ENCODE assay signal across 8 cellular contexts in genomic region chr22:31272522-31273446, GRCh38. TPM values are rescaled to one million over a fixed set of nuclear protein-coding genes. Genes with fewer than 3 reads are reported as not detected.
DNase-seq lines count a peak whose midpoint lies in the region; ATAC-seq and TF ChIP-seq lines count a peak whose summit lies in the region.

No MANE protein-coding gene starts in this region.

- no peak overlapping the region for H3K4me3 ChIP-seq in parathyroid adenoma (ENCODE audit: low read depth, low read length)

- peaks cover 1% of the 10 kb centered on the region; the same call in 1 of the 2 replicates for H3K27me3 Mint-ChIP-seq in HFFc6 (ENCODE audit: insufficient read depth)
- H3K27me3 Mint-ChIP-seq in activated naive CD8-positive, alpha-beta T cell = no peaks in the 10 kb centered on the region

- H3K27ac Mint-ChIP-seq in HFFc6 = no peak overlapping the region
- peak overlapping the region; percentile 80 for H3K27ac Mint-ChIP-seq in activated naive CD8-positive, alpha-beta T cell

- H3K9me3 ChIP-seq in parathyroid adenoma (ENCODE audit: control insufficient read depth, low read length) = no peaks in the 10 kb centered on the region

- DNase-seq in COLO829 (ENCODE audit: low spot score) (peak; percentile 74), HFFc6 (peak; percentile 54), OCI-M1 (lab: John Stamatoyannopoulos, UW) (peak; percentile 67), glomerular visceral epithelial cell (ENCODE audit: extremely low spot score) (peak; percentile 67)

- H3K36me3 Mint-ChIP-seq in HFFc6 (ENCODE audit: low read depth) = peaks cover 13% of the 10 kb centered on the region
- H3K36me3 Mint-ChIP-seq in activated naive CD8-positive, alpha-beta T cell = peaks cover 2% of the 10 kb centered on the region

- H3K4me3 Mint-ChIP-seq in HFFc6 = no peak overlapping the region
- no peak overlapping the region for H3K4me3 Mint-ChIP-seq in activated naive CD8-positive, alpha-beta T cell

- H3K4me1 Mint-ChIP-seq in HFFc6 (ENCODE audit: low read depth) = no peaks in the 10 kb centered on the region
- H3K4me1 Mint-ChIP-seq in activated naive CD8-positive, alpha-beta T cell (ENCODE audit: low read depth) = peaks cover 69% of the 10 kb centered on the region

- no peak overlapping the region for H3K9ac ChIP-seq in parathyroid adenoma

- no peak overlapping the region for H3K4me2 ChIP-seq in parathyroid adenoma (ENCODE audit: low read length)

- H2AFZ ChIP-seq in parathyroid adenoma = no peak overlapping the region

- H3K79me2 ChIP-seq in parathyroid adenoma = no peaks in the 10 kb centered on the region

- TF ChIP-seq CTCF in HFFc6 (IDR thresholded peaks at IDR 0.05) (peak; percentile 90), parathyroid adenoma (IDR thresholded peaks at IDR 0.05) (peak; percentile 57)

- H3K36me3 ChIP-seq in parathyroid adenoma (ENCODE audit: control insufficient read depth, insufficient read depth, low read length) = no peaks in the 10 kb centered on the region

- no peaks in the 10 kb centered on the region for H3K27me3 ChIP-seq in parathyroid adenoma (ENCODE audit: control insufficient read depth, insufficient read depth, low read length)

- no peak for ATAC-seq in HG03457 (IDR thresholded peaks at IDR 0.05; ENCODE audit: unreplicated experiment)
- ATAC-seq in GM21423 (IDR thresholded peaks at IDR 0.05; ENCODE audit: unreplicated experiment) = no peak

- no peak overlapping the region for H3K27ac ChIP-seq in parathyroid adenoma

- H3K9me3 Mint-ChIP-seq in HFFc6 = no peaks in the 10 kb centered on the region
- H3K9me3 Mint-ChIP-seq in activated naive CD8-positive, alpha-beta T cell (ENCODE audit: low read depth) = no peaks in the 10 kb centered on the region

- no peaks in the 10 kb centered on the region for H3K4me1 ChIP-seq in parathyroid adenoma

RNA-seq across cellular contexts. Expression of gene PIK3IP1, which starts 19.5 kb away (rescaled TPM):
- 10 to 100 TPM in 1 of 6 experiments, 1 to 10 TPM in 5; 8.3 to 11.3 (median 8.9) TPM for total RNA-seq in HFFc6 (2021; fragmentation: NEBNext Ultra II Directional; extraction: Animal tissue kit (Norgen Biotek cat#: 25700))
